Comparison of ENCODE assay signal across 12 cellular contexts in genomic region chr22:45285431-45286058, GRCh38. TPM values are rescaled to one million over a fixed set of nuclear protein-coding genes. Genes with fewer than 3 reads are reported as not detected.
DNase-seq lines count a peak whose midpoint lies in the region; ATAC-seq and TF ChIP-seq lines count a peak whose summit lies in the region.
"Had no signal": no experiment of that assay in that cellular context is flagged by ENCODE, and none has a peak within 500 bp of the region (broad histone marks: within the 10 kb centered on the region; RNA-seq: fewer than 3 reads in every experiment).

No MANE protein-coding gene starts in this region.

- H3K4me3 ChIP-seq in BLaER1 treated with 17β-estradiol and CSF1 and Interleukin-3, amounts not matched to agents 10 nM and 100 nM: no peak overlapping the region
- H3K4me3 ChIP-seq in HUES48 (ENCODE audit: low read depth, low read length): peak overlapping the region; percentile 65

- peak overlapping the region; percentile 55 to 90 (median 76); a peak in 17 of 22 replicates for H3K4me2 ChIP-seq in BLaER1 treated with 17β-estradiol and CSF1 and Interleukin-3, amounts not matched to agents 10 nM and 100 nM

- no peaks in the 10 kb centered on the region for H3K36me3 ChIP-seq in BLaER1 treated with 17β-estradiol and CSF1 and Interleukin-3, amounts not matched to agents 10 nM and 100 nM
- H3K36me3 ChIP-seq in HUES48 (ENCODE audit: control insufficient read depth, insufficient read depth, low read length): no peaks in the 10 kb centered on the region

- no peak overlapping the region for H3K27ac Mint-ChIP-seq in mesothelial cell of epicardium
- H3K27ac Mint-ChIP-seq: activated CD4-positive, alpha-beta T cell treated with anti-CD3 and anti-CD28 coated beads, Interleukin-2, amount 10 ng/mL, durations not matched to agents 7 days and 5 days; natural killer cell treated with Interleukin-12 subunit alpha and Interleukin-12 subunit beta and Interleukin-15 and Interleukin-18, amount 100 ng/mL, for 72 hours had no signal

- peak overlapping the region in 6 of 11 experiments; percentile 6 to 79 (median 48); a peak in 8 of 22 replicates for H3K9ac ChIP-seq in BLaER1 treated with 17β-estradiol and CSF1 and Interleukin-3, amounts not matched to agents 10 nM and 100 nM
- H3K9ac ChIP-seq in HUES48 (ENCODE audit: low read depth, low read length): no peak overlapping the region

- peaks cover 34 to 85% (median 68%) of the 10 kb centered on the region in 10 experiments for H3K4me1 ChIP-seq in BLaER1 treated with 17β-estradiol and CSF1 and Interleukin-3, amounts not matched to agents 10 nM and 100 nM
- H3K4me1 ChIP-seq in HUES48 (ENCODE audit: control insufficient read depth, insufficient read depth, low read length): peaks cover 9% of the 10 kb centered on the region; the same call in 1 of the 2 replicates

- H3K36me3 Mint-ChIP-seq in mesothelial cell of epicardium: no peaks in the 10 kb centered on the region
- H3K36me3 Mint-ChIP-seq: natural killer cell treated with Interleukin-12 subunit alpha and Interleukin-12 subunit beta and Interleukin-15 and Interleukin-18, amount 100 ng/mL, for 72 hours had no signal

- peak overlapping the region; percentile 52 for H3K4me3 Mint-ChIP-seq in mesothelial cell of epicardium
- H3K4me3 Mint-ChIP-seq: activated CD4-positive, alpha-beta T cell treated with anti-CD3 and anti-CD28 coated beads, Interleukin-2, amount 10 ng/mL, durations not matched to agents 7 days and 5 days; central memory CD8-positive, alpha-beta T cell; natural killer cell treated with Interleukin-12 subunit alpha and Interleukin-12 subunit beta and Interleukin-15 and Interleukin-18, amount 100 ng/mL, for 72 hours had no signal

- H3K27ac ChIP-seq in BLaER1 treated with 17β-estradiol and CSF1 and Interleukin-3, amounts not matched to agents 10 nM and 100 nM: peak overlapping the region in 9 of 11 experiments; percentile 19 to 95 (median 94); a peak in 15 of 22 replicates
- H3K27ac ChIP-seq in HUES48 (ENCODE audit: low read depth, low read length): no peak overlapping the region

- H3K27me3 Mint-ChIP-seq in mesothelial cell of epicardium (ENCODE audit: low read depth): peaks cover 40% of the 10 kb centered on the region

- peaks cover 0 to 15% (median 8%) of the 10 kb centered on the region in 11 experiments; a peak in 16 of 22 replicates for H3K27me3 ChIP-seq in BLaER1 treated with 17β-estradiol and CSF1 and Interleukin-3, amounts not matched to agents 10 nM and 100 nM
- H3K27me3 ChIP-seq in HUES48 (ENCODE audit: control insufficient read depth, insufficient read depth, low read length): peaks cover 17% of the 10 kb centered on the region

- TF ChIP-seq CTCF in mesothelial cell of epicardium (IDR thresholded peaks at IDR 0.05; ENCODE audit: unreplicated experiment): no peak

- peaks cover 10% of the 10 kb centered on the region for H3K4me1 Mint-ChIP-seq in mesothelial cell of epicardium
- H3K4me1 Mint-ChIP-seq: central memory CD8-positive, alpha-beta T cell had no signal

- no peaks in the 10 kb centered on the region for H4K20me1 ChIP-seq in BLaER1 treated with 17β-estradiol and CSF1 and Interleukin-3, amounts not matched to agents 10 nM and 100 nM

- ATAC-seq in GM18873 (IDR thresholded peaks at IDR 0.05; ENCODE audit: low FRiP score, unreplicated experiment): no peak

- H3K9me3 Mint-ChIP-seq in mesothelial cell of epicardium: no peaks in the 10 kb centered on the region
- H3K9me3 Mint-ChIP-seq: activated CD4-positive, alpha-beta T cell treated with anti-CD3 and anti-CD28 coated beads, Interleukin-2, amount 10 ng/mL, durations not matched to agents 7 days and 5 days; central memory CD8-positive, alpha-beta T cell; natural killer cell treated with Interleukin-12 subunit alpha and Interleukin-12 subunit beta and Interleukin-15 and Interleukin-18, amount 100 ng/mL, for 72 hours had no signal

- peaks cover 0 to 6% (median 0%) of the 10 kb centered on the region in 11 experiments; a peak in 2 of 22 replicates for H3K9me3 ChIP-seq in BLaER1 treated with 17β-estradiol and CSF1 and Interleukin-3, amounts not matched to agents 10 nM and 100 nM (replicated peaks in 1 of 11)
- no peaks in the 10 kb centered on the region for H3K9me3 ChIP-seq in HUES48 (ENCODE audit: control insufficient read depth, insufficient read depth, low read length)

- peak; percentile 25 for DNase-seq in cerebellar cortex (ENCODE audit: low spot score)
- no peak for DNase-seq in mesothelial cell of epicardium (ENCODE audit: low spot score in 2 of 2, unreplicated experiment in 2 of 2)
- no peak for DNase-seq in GDM1 (lab: John Stamatoyannopoulos, UW)
- DNase-seq in NCI-H82 treated with DMSO at 0.1 percent for 48 hours (lab: John Stamatoyannopoulos, UW; ENCODE audit: unreplicated experiment): no peak
- DNase-seq in activated T-cell treated with anti-CD3 and anti-CD28 coated beads, Interleukin-2, amount 50 U/mL, for 1 hour: no peak
- DNase-seq: SW 1271 had no signal

RNA-seq across cellular contexts. Expression of gene UPK3A, which starts 0.8 kb away (rescaled TPM):
- 0.59 to 0.87 TPM (median 0.84 TPM) in 3 replicates for total RNA-seq in mesothelial cell of epicardium
- total RNA-seq: activated CD4-positive, alpha-beta T cell treated with anti-CD3 and anti-CD28 coated beads, Interleukin-2, amount 10 ng/mL, durations not matched to agents 7 days and 5 days; natural killer cell treated with Interleukin-12 subunit alpha and Interleukin-12 subunit beta and Interleukin-15 and Interleukin-18, amount 100 ng/mL, for 72 hours had no signal

RNA-seq across cellular contexts. Expression of gene FAM118A, which starts 24.2 kb away (rescaled TPM):
- 227 to 235 TPM (median 229 TPM) in 3 replicates for total RNA-seq in mesothelial cell of epicardium

RNA-seq across cellular contexts. Expression of gene KIAA0930, which starts 44.9 kb away (rescaled TPM):
- 31.1 to 32.1 TPM (median 31.4 TPM) in 3 replicates for total RNA-seq in mesothelial cell of epicardium
